In genomic region chr7:79547132-79547531, GRCh38 we compare ENCODE assay signal across 6 cellular contexts.
"Had no signal": no experiment of that assay in that cellular context is flagged by ENCODE, and none has a peak within 500 bp of the region (broad histone marks: within the 10 kb centered on the region; RNA-seq: fewer than 3 reads in every experiment).

No MANE protein-coding gene starts in this region.

- H3K9ac ChIP-seq: KMS-11 had no signal

- DNase-seq: KBM-7, KG1 had no signal

- FAIRE-seq: HTR-8/SVneo, K562 had no signal

- H3K27ac ChIP-seq: HL-60, KMS-11 had no signal

- H3K4me3 ChIP-seq: K562 had no signal

- H3K4me2 ChIP-seq: KMS-11 had no signal

- ATAC-seq: K562 had no signal
